ENCODE assay signal across 29 cellular contexts in genomic region chr12:15600223-15600935, GRCh38.
DNase-seq lines count a peak whose midpoint lies in the region; ATAC-seq and TF ChIP-seq lines count a peak whose summit lies in the region.
"Had no signal": no experiment of that assay in that cellular context is flagged by ENCODE, and none has a peak within 500 bp of the region (broad histone marks: within the 10 kb centered on the region; RNA-seq: fewer than 3 reads in every experiment).

No MANE protein-coding gene starts in this region.

- no peak overlapping the region for H3K4me3 Mint-ChIP-seq in activated CD4-positive, alpha-beta T cell treated with anti-CD3 and anti-CD28 coated beads, Interleukin-2, amount 10 ng/mL, durations not matched to agents 24 days and 14 days
- H3K4me3 Mint-ChIP-seq in dendritic cell treated with granulocyte-macrophage colony-stimulating factor and Interleukin-4, amounts not matched to agents 40 ng/mL and 50 ng/mL, for 4 days, result no peak overlapping the region
- H3K4me3 Mint-ChIP-seq: activated CD8-positive, alpha-beta T cell treated with anti-CD3 and anti-CD28 coated beads for 36 hours; CD14-positive monocyte; T-helper 17 cell had no signal

- no peaks in the 10 kb centered on the region for H3K27me3 ChIP-seq in osteoblast (ENCODE audit: insufficient read depth, low read length)
- H3K27me3 ChIP-seq: foreskin keratinocyte, heart left ventricle had no signal

- H3K4me1 Mint-ChIP-seq in activated CD4-positive, alpha-beta T cell treated with anti-CD3 and anti-CD28 coated beads, Interleukin-2, amount 10 ng/mL, durations not matched to agents 24 days and 14 days, result peaks cover 2% of the 10 kb centered on the region
- peaks cover 63% of the 10 kb centered on the region for H3K4me1 Mint-ChIP-seq in dendritic cell treated with granulocyte-macrophage colony-stimulating factor and Interleukin-4, amounts not matched to agents 40 ng/mL and 50 ng/mL, for 4 days (ENCODE audit: low read depth)

- H3K4me3 ChIP-seq in osteoblast (ENCODE audit: insufficient read depth, low read length), result no peak overlapping the region
- H3K4me3 ChIP-seq: heart left ventricle, PC-9, smooth muscle cell, thoracic aorta had no signal

- H3K9me3 ChIP-seq in osteoblast (ENCODE audit: low read depth, low read length), result no peaks in the 10 kb centered on the region
- H3K9me3 ChIP-seq: heart left ventricle, thoracic aorta had no signal

- H3K27ac Mint-ChIP-seq in activated CD4-positive, alpha-beta T cell treated with anti-CD3 and anti-CD28 coated beads, Interleukin-2, amount 10 ng/mL, durations not matched to agents 24 days and 14 days, result peak overlapping the region; percentile 38
- peak overlapping the region; percentile 56 for H3K27ac Mint-ChIP-seq in dendritic cell treated with granulocyte-macrophage colony-stimulating factor and Interleukin-4, amounts not matched to agents 40 ng/mL and 50 ng/mL, for 4 days
- H3K27ac Mint-ChIP-seq: activated CD8-positive, alpha-beta T cell treated with anti-CD3 and anti-CD28 coated beads for 36 hours; activated naive CD4-positive, alpha-beta T cell treated with anti-CD3 and anti-CD28 coated beads, Interleukin-2, amount 50 U/mL, for 72 hours; activated T-helper 2 cell treated with anti-CD3 and anti-CD28 coated beads, Interferon-gamma antibody, Interleukin-2, Interleukin-4, amounts not matched to agents 10 μg/mL and 5 μg/mL and 100 μg/mL, durations not matched to agents 14 hours and 24 hours and 36 hours; T-helper 17 cell had no signal

- no peaks in the 10 kb centered on the region for H3K36me3 Mint-ChIP-seq in activated CD4-positive, alpha-beta T cell treated with anti-CD3 and anti-CD28 coated beads, Interleukin-2, amount 10 ng/mL, durations not matched to agents 24 days and 14 days (ENCODE audit: low read depth)
- H3K36me3 Mint-ChIP-seq in dendritic cell treated with granulocyte-macrophage colony-stimulating factor and Interleukin-4, amounts not matched to agents 40 ng/mL and 50 ng/mL, for 4 days (ENCODE audit: low read depth), result peaks cover 30% of the 10 kb centered on the region
- H3K36me3 Mint-ChIP-seq: activated naive CD4-positive, alpha-beta T cell treated with anti-CD3 and anti-CD28 coated beads, Interleukin-2, amount 50 U/mL, for 72 hours had no signal

- DNase-seq in activated CD4-positive, alpha-beta T cell treated with anti-CD3 and anti-CD28 coated beads, Interleukin-2, amount 10 ng/mL, durations not matched to agents 24 days and 14 days, result no peak
- no peak for DNase-seq in activated CD4-positive, alpha-beta T cell treated with anti-CD3 and anti-CD28 coated beads, Interleukin-2, amount 50 U/mL, for 1 hour
- DNase-seq in LoVo (ENCODE audit: low spot score) (peak; percentile 59), osteoblast (ENCODE audit: insufficient read length, low spot score, missing footprints) (no peak), COLO668 (lab: John Stamatoyannopoulos, UW; ENCODE audit: unreplicated experiment) (no peak), NCI-H2107 (lab: John Stamatoyannopoulos, UW) (no peak)
- DNase-seq: 8988T; activated CD4-positive, alpha-beta T cell treated with anti-CD3 and anti-CD28 coated beads for 1 hour; activated CD8-positive, alpha-beta T cell treated with anti-CD3 and anti-CD28 coated beads for 36 hours; amygdala; effector memory CD4-positive, alpha-beta T cell; H7; heart left ventricle; NCI-H1417 treated with DMSO at 0.1 percent for 48 hours; NCI-H2081; NCI-H526 treated with DMSO at 0.1 percent for 48 hours; NK-92 treated with Interleukin-12 subunit alpha and Interleukin-12 subunit beta, amount 100 ng/mL, for 24 hours; stimulated activated naive CD8-positive, alpha-beta T cell treated with anti-CD3 and anti-CD28 coated beads, Interleukin-15, Interleukin-2, amounts not matched to agents 100 U/mL and 50 U/mL, for 24 hours; T-helper 17 cell had no signal

- no peaks in the 10 kb centered on the region for H3K36me3 ChIP-seq in osteoblast (ENCODE audit: insufficient read depth, low read length)
- H3K36me3 ChIP-seq: heart left ventricle had no signal

- no peaks in the 10 kb centered on the region for H3K27me3 Mint-ChIP-seq in activated CD4-positive, alpha-beta T cell treated with anti-CD3 and anti-CD28 coated beads, Interleukin-2, amount 10 ng/mL, durations not matched to agents 24 days and 14 days
- no peaks in the 10 kb centered on the region for H3K27me3 Mint-ChIP-seq in dendritic cell treated with granulocyte-macrophage colony-stimulating factor and Interleukin-4, amounts not matched to agents 40 ng/mL and 50 ng/mL, for 4 days
- H3K27me3 Mint-ChIP-seq: activated CD8-positive, alpha-beta T cell treated with anti-CD3 and anti-CD28 coated beads for 36 hours had no signal

- H3K4me1 ChIP-seq in osteoblast (ENCODE audit: insufficient read depth, low read length), result peaks cover 32% of the 10 kb centered on the region
- H3K4me1 ChIP-seq: parathyroid adenoma had no signal

- no peaks in the 10 kb centered on the region for H3K79me2 ChIP-seq in osteoblast (ENCODE audit: insufficient read depth, low read length)
- H3K79me2 ChIP-seq: parathyroid adenoma had no signal

- H3K9me3 Mint-ChIP-seq in activated CD4-positive, alpha-beta T cell treated with anti-CD3 and anti-CD28 coated beads, Interleukin-2, amount 10 ng/mL, durations not matched to agents 24 days and 14 days, result no peaks in the 10 kb centered on the region
- peaks cover 10% of the 10 kb centered on the region for H3K9me3 Mint-ChIP-seq in dendritic cell treated with granulocyte-macrophage colony-stimulating factor and Interleukin-4, amounts not matched to agents 40 ng/mL and 50 ng/mL, for 4 days
- H3K9me3 Mint-ChIP-seq: activated CD8-positive, alpha-beta T cell treated with anti-CD3 and anti-CD28 coated beads for 36 hours; activated naive CD4-positive, alpha-beta T cell treated with anti-CD3 and anti-CD28 coated beads, Interleukin-2, amount 50 U/mL, for 72 hours; activated T-helper 2 cell treated with anti-CD3 and anti-CD28 coated beads, Interferon-gamma antibody, Interleukin-2, Interleukin-4, amounts not matched to agents 10 μg/mL and 5 μg/mL and 100 μg/mL, durations not matched to agents 14 hours and 24 hours and 36 hours; CD14-positive monocyte had no signal

- ATAC-seq in HG03025 (IDR thresholded peaks at IDR 0.05; ENCODE audit: low FRiP score, unreplicated experiment), result no peak
- ATAC-seq: T-helper 17 cell had no signal

- no peak overlapping the region for H3K4me2 ChIP-seq in osteoblast (ENCODE audit: insufficient read depth, low read length)
- H3K4me2 ChIP-seq: PC-9, smooth muscle cell had no signal

- H3K27ac ChIP-seq in osteoblast (ENCODE audit: low read depth, low read length), result peak overlapping the region; percentile 52
- H3K27ac ChIP-seq: foreskin keratinocyte, parathyroid adenoma had no signal

- no peak for TF ChIP-seq CTCF in osteoblast (IDR thresholded peaks at IDR 0.05; ENCODE audit: extremely low read depth, low read depth, low read length)

- intact Hi-C loops in activated CD4-positive, alpha-beta T cell treated with anti-CD3 and anti-CD28 coated beads, Interleukin-2, amount 10 ng/mL, durations not matched to agents 24 days and 14 days (cut with micrococcal nuclease), result loop anchor here (2.0 kb wide), 1 partner anchor 100 kb away; no protein-coding TSS in a partner anchor
- intact Hi-C loops in dendritic cell treated with granulocyte-macrophage colony-stimulating factor and Interleukin-4, amounts not matched to agents 40 ng/mL and 50 ng/mL, for 4 days (cut with micrococcal nuclease), result loop anchor here (10.0 kb wide), 1 partner anchor 94 kb away; no protein-coding TSS in a partner anchor

- no peaks in the 10 kb centered on the region for H4K20me1 ChIP-seq in osteoblast (ENCODE audit: insufficient read depth, low read length)

- no peak overlapping the region for H2AFZ ChIP-seq in osteoblast (ENCODE audit: low read length)
- H2AFZ ChIP-seq: parathyroid adenoma, PC-9 had no signal
